In the genomic region with DNA sequence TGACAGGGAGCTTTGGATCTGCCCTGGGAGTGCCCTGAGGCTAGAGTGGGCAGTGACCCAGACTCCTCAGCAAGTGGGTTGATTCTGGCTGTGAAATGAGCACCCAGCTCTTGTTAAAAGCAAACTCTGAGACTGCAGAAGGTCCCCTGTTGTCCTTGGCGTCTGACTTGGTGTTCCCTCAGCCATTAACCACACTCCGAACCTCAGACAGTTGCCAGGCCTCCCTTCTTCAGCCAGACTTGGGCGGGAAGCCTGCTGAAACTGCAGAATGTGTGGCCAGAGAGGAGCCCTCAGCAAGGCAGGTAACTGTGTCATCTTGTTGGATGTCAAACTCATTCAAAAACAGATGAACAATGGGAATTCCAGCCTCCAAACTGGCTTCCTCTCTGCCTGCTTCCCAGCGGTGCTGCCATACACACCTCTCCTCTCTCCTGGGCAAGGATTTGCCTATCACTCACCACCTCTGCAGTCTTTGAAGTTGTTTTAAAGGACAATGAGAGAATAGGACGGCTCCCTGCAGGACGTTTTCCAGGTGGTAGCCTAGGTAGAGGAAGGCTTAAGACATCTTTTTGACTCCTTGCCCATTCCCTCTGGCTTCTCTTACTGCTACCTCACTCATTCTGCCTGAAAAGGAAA, we compare ENCODE assay signal across 19 cellular contexts. TPM values are rescaled to one million over a fixed set of nuclear protein-coding genes. Genes with fewer than 3 reads are reported as not detected.
DNase-seq lines count a peak whose midpoint lies in the region; ATAC-seq and TF ChIP-seq lines count a peak whose summit lies in the region.
"Had no signal": no experiment of that assay in that cellular context is flagged by ENCODE, and none has a peak within 500 bp of the region (broad histone marks: within the 10 kb centered on the region; RNA-seq: fewer than 3 reads in every experiment).

No MANE protein-coding gene starts in this region.

- H3K9me3 Mint-ChIP-seq in glutamatergic neuron (ENCODE audit: unreplicated experiment) = peaks cover 4% of the 10 kb centered on the region

- no peaks in the 10 kb centered on the region for H4K20me1 ChIP-seq in hepatocyte (ENCODE audit: insufficient read depth, poor library complexity, severe bottlenecking)

- H3K27me3 Mint-ChIP-seq in glutamatergic neuron (ENCODE audit: unreplicated experiment) = peaks cover 4% of the 10 kb centered on the region
- H3K27me3 Mint-ChIP-seq: CD4-positive, alpha-beta memory T cell had no signal

- TF ChIP-seq POLR2A in body of pancreas (IDR thresholded peaks at IDR 0.05) = no peak

- H3K27ac ChIP-seq in heart right ventricle (peak overlapping the region in 5 of 10 donors; percentile 9 to 40 (median 38)), right atrium auricular region (no peak overlapping the region), body of pancreas (no peak overlapping the region), hepatocyte (no peak overlapping the region)
- H3K27ac ChIP-seq: PC-9, RWPE1, SJCRH30 had no signal

- H3K9me3 ChIP-seq in heart right ventricle = peaks cover 0 to 11% (median 0%) of the 10 kb centered on the region in 11 donors
- no peaks in the 10 kb centered on the region for H3K9me3 ChIP-seq in right atrium auricular region
- H3K9me3 ChIP-seq in body of pancreas = no peaks in the 10 kb centered on the region
- no peaks in the 10 kb centered on the region for H3K9me3 ChIP-seq in hepatocyte (ENCODE audit: low read depth)

- DNase-seq in heart right ventricle (no peak), right atrium auricular region (ENCODE audit: low spot score) (no peak), body of pancreas (no peak), islet precursor cell (peak; percentile 90), hepatocyte (ENCODE audit: low spot score) (no peak), glutamatergic neuron (no peak)
- DNase-seq: Calu3; CD4-positive, alpha-beta memory T cell; DMS53; NCI-H1417 treated with DMSO at 0.1 percent for 48 hours; NCI-H2029; NCI-H526; PC-9; SJCRH30 had no signal

- H3K36me3 ChIP-seq in heart right ventricle (no peaks in the 10 kb centered on the region), right atrium auricular region (no peaks in the 10 kb centered on the region), body of pancreas (replicated peaks in 1 of 2; ENCODE audit: insufficient read depth in 1 of 2, low read depth in 2 of 2) (no peaks in the 10 kb centered on the region), hepatocyte (replicated peaks; ENCODE audit: insufficient read depth, low read depth) (no peaks in the 10 kb centered on the region)
- H3K36me3 ChIP-seq: HAP-1, SJCRH30 had no signal

- H3K4me3 Mint-ChIP-seq in glutamatergic neuron (ENCODE audit: unreplicated experiment) = no peak overlapping the region

- no peaks in the 10 kb centered on the region for H3K27me3 ChIP-seq in heart right ventricle
- no peaks in the 10 kb centered on the region for H3K27me3 ChIP-seq in right atrium auricular region
- H3K27me3 ChIP-seq in body of pancreas = no peaks in the 10 kb centered on the region
- no peaks in the 10 kb centered on the region for H3K27me3 ChIP-seq in hepatocyte
- H3K27me3 ChIP-seq: SJCRH30 had no signal

- H2AFZ ChIP-seq in hepatocyte = no peak overlapping the region
- H2AFZ ChIP-seq: PC-9 had no signal

- H3K4me3 ChIP-seq in heart right ventricle = no peak overlapping the region
- H3K4me3 ChIP-seq in right atrium auricular region = no peak overlapping the region
- no peak overlapping the region for H3K4me3 ChIP-seq in body of pancreas
- no peak overlapping the region for H3K4me3 ChIP-seq in hepatocyte
- H3K4me3 ChIP-seq: HAP-1, PC-9, SJCRH30 had no signal

- WGBS in heart right ventricle, 2 donors = 38 to 52% methylated on average over 6 of the region's 6 CpGs
- WGBS in body of pancreas, 2 donors = 60 to 89% methylated on average over 3 to 6 of the region's 6 CpGs
- WGBS in hepatocyte (ENCODE audit: low lambda C conversion rate, missing lambda C conversion rate) = 51% methylated on average over 6 of the region's 6 CpGs

- ATAC-seq in heart right ventricle = peak in 5 of 8 donors; percentile 25 to 39 (median 32)
- ATAC-seq in body of pancreas = peak; percentile 4
- ATAC-seq in HG02885 (IDR thresholded peaks at IDR 0.05; ENCODE audit: poor library complexity, unreplicated experiment) = no peak
- ATAC-seq in HG03565 (IDR thresholded peaks at IDR 0.05; ENCODE audit: unreplicated experiment) = no peak
- ATAC-seq: HepG2 had no signal

- peaks cover 5 to 40% (median 26%) of the 10 kb centered on the region in 9 donors for H3K4me1 ChIP-seq in heart right ventricle
- peaks cover 0 to 24% of the 10 kb centered on the region in 2 donors for H3K4me1 ChIP-seq in right atrium auricular region
- H3K4me1 ChIP-seq in body of pancreas = no peaks in the 10 kb centered on the region
- H3K4me1 ChIP-seq in hepatocyte (ENCODE audit: insufficient read depth) = no peaks in the 10 kb centered on the region
- H3K4me1 ChIP-seq: HAP-1, SJCRH30 had no signal

- intact Hi-C loops in heart right ventricle (cut with DNase I) (no loop called here), body of pancreas (cut with DNase I) (no loop called here)

- no peaks in the 10 kb centered on the region for H3K79me2 ChIP-seq in hepatocyte

- H3K27ac Mint-ChIP-seq in glutamatergic neuron (ENCODE audit: unreplicated experiment) = no peak overlapping the region
- H3K27ac Mint-ChIP-seq: CD4-positive, alpha-beta memory T cell had no signal

- peaks cover 15% of the 10 kb centered on the region for H3K36me3 Mint-ChIP-seq in glutamatergic neuron (ENCODE audit: unreplicated experiment)

- no peak overlapping the region for H3K4me2 ChIP-seq in hepatocyte
- H3K4me2 ChIP-seq: PC-9 had no signal

- no peaks in the 10 kb centered on the region for H3K9me2 ChIP-seq in hepatocyte (replicated peaks; ENCODE audit: insufficient read depth)

- no peak for TF ChIP-seq CTCF in heart right ventricle (IDR thresholded peaks at IDR 0.05)
- TF ChIP-seq CTCF in right atrium auricular region (IDR thresholded peaks at IDR 0.05) = no peak
- no peak for TF ChIP-seq CTCF in body of pancreas (IDR thresholded peaks at IDR 0.05)
- TF ChIP-seq CTCF in hepatocyte (IDR thresholded peaks at IDR 0.05; ENCODE audit: poor library complexity) = no peak
- TF ChIP-seq CTCF in glutamatergic neuron (IDR thresholded peaks at IDR 0.05; ENCODE audit: partially characterized antibody, unreplicated experiment) = no peak

- peaks cover 6% of the 10 kb centered on the region for H3K4me1 Mint-ChIP-seq in glutamatergic neuron (ENCODE audit: low read depth, unreplicated experiment)
- H3K4me1 Mint-ChIP-seq: CD4-positive, alpha-beta memory T cell had no signal

RNA-seq across cellular contexts. Expression of a gene that starts 38.9 kb away (rescaled TPM):
- 10 to 100 TPM; 11.8 to 33.5 (median 18.1) TPM for total RNA-seq in heart right ventricle
- polyA plus RNA-seq in heart right ventricle = 10 to 100 TPM; 10.4 to 10.8 TPM
- total RNA-seq in right atrium auricular region = 10 to 100 TPM; 17.7 to 31.1 TPM
- total RNA-seq in body of pancreas = 10 to 100 TPM; 12.2 to 15.8 TPM
- 49.8 and 53.0 TPM in 2 replicates for total RNA-seq in hepatocyte
- 23.9 and 30.8 TPM in 2 replicates for polyA plus RNA-seq in hepatocyte
- total RNA-seq in glutamatergic neuron (ENCODE audit: unreplicated experiment) = 5.7 TPM

Comparison
In these comparisons a context has a peak if more than half of its experiments do, and no peak if none do; other contexts are left out.
1. ATAC-seq: peak in heart right ventricle (5 of 8) and body of pancreas (single experiment); none in HG02885 (single experiment) and HG03565 (single experiment).